Comparison of ENCODE assay signal across 16 cellular contexts in genomic region chr15:89910891-89911626, GRCh38. TPM values are rescaled to one million over a fixed set of nuclear protein-coding genes. Genes with fewer than 3 reads are reported as not detected.
DNase-seq lines count a peak whose midpoint lies in the region; ATAC-seq and TF ChIP-seq lines count a peak whose summit lies in the region.
"Had no signal": no experiment of that assay in that cellular context is flagged by ENCODE, and none has a peak within 500 bp of the region (broad histone marks: within the 10 kb centered on the region; RNA-seq: fewer than 3 reads in every experiment).

No MANE protein-coding gene starts in this region.

- POLR2A ChIA-PET in A673 (lab: Charles Lee; ENCODE audit: low non-redundant PET), result no interaction called here
- POLR2A ChIA-PET in naive thymus-derived CD4-positive, alpha-beta T cell (lab: Charles Lee), result no interaction called here

- CTCF ChIA-PET in A673 (lab: Charles Lee), result no interaction called here
- CTCF ChIA-PET in naive thymus-derived CD4-positive, alpha-beta T cell (lab: Charles Lee), result interaction anchor here (1.0 kb wide), 1 partner anchor 13 kb away, joined by 6 read pairs; no protein-coding TSS in a partner anchor

- H3K4me1 Mint-ChIP-seq in brain, result peaks cover 28% of the 10 kb centered on the region
- H3K4me1 Mint-ChIP-seq in naive thymus-derived CD4-positive, alpha-beta T cell, result peaks cover 0 to 9% (median 0%) of the 10 kb centered on the region in 7 donors

- TF ChIP-seq CTCF in A673 (conservative IDR thresholded peaks at IDR 0.05; ENCODE audit: low read depth, low read length) (no peak), brain (conservative IDR thresholded peaks at IDR 0.05) (no peak), colonic mucosa (IDR thresholded peaks at IDR 0.05) (no peak), prostate gland (IDR thresholded peaks at IDR 0.05) (no peak)

- peaks cover 5% of the 10 kb centered on the region for H3K36me3 Mint-ChIP-seq in brain
- H3K36me3 Mint-ChIP-seq in naive thymus-derived CD4-positive, alpha-beta T cell, result no peaks in the 10 kb centered on the region
- H3K36me3 Mint-ChIP-seq: activated naive CD8-positive, alpha-beta T cell treated with anti-CD3 and anti-CD28 coated beads, Interleukin-2, amount 10 ng/mL, durations not matched to agents 7 days and 5 days had no signal

- peak overlapping the region; percentile 71 to 79 (median 75) for H3K27ac Mint-ChIP-seq in brain
- no peak overlapping the region for H3K27ac Mint-ChIP-seq in naive thymus-derived CD4-positive, alpha-beta T cell
- H3K27ac Mint-ChIP-seq: activated naive CD8-positive, alpha-beta T cell treated with anti-CD3 and anti-CD28 coated beads, Interleukin-2, amount 10 ng/mL, durations not matched to agents 7 days and 5 days had no signal

- H3K4me3 ChIP-seq in A673 (ENCODE audit: low read depth, low read length, poor library complexity, severe bottlenecking) (no peak overlapping the region), colonic mucosa (no peak overlapping the region), prostate gland (no peak overlapping the region)
- no peak overlapping the region for H3K4me3 ChIP-seq in naive thymus-derived CD4-positive, alpha-beta T cell (ENCODE audit: low read length)

- peaks cover 3% of the 10 kb centered on the region for H3K27me3 Mint-ChIP-seq in brain
- H3K27me3 Mint-ChIP-seq in naive thymus-derived CD4-positive, alpha-beta T cell, result peaks cover 35 to 45% (median 39%) of the 10 kb centered on the region in 5 donors

- intact Hi-C loops in A673 (cut with micrococcal nuclease; ENCODE audit: unreplicated experiment) (no loop called here), colonic mucosa (cut with DNase I) (loop anchor here (5.0 kb wide), 1 partner anchor 46 kb away; no protein-coding TSS in a partner anchor), prostate gland (cut with DNase I) (no loop called here)
- intact Hi-C loops in naive thymus-derived CD4-positive, alpha-beta T cell (cut with micrococcal nuclease), result no loop called here

- H3K4me3 Mint-ChIP-seq in brain, result peak overlapping the region; percentile 84 to 90 (median 89)
- H3K4me3 Mint-ChIP-seq in naive thymus-derived CD4-positive, alpha-beta T cell, result peak overlapping the region in 6 of 10 donors; percentile 5 to 63 (median 34)
- H3K4me3 Mint-ChIP-seq: activated naive CD8-positive, alpha-beta T cell treated with anti-CD3 and anti-CD28 coated beads, Interleukin-2, amount 10 ng/mL, durations not matched to agents 7 days and 5 days had no signal

- H3K27ac ChIP-seq in A673 (ENCODE audit: low read depth, low read length, poor library complexity, severe bottlenecking), result no peak overlapping the region
- H3K27ac ChIP-seq in naive thymus-derived CD4-positive, alpha-beta T cell (ENCODE audit: low read depth, low read length), result no peak overlapping the region
- H3K27ac ChIP-seq in colonic mucosa, result no peak overlapping the region
- H3K27ac ChIP-seq in prostate gland, result peak overlapping the region in 1 of 2 donors; percentile 87

- 85% methylated on average over 6 of the region's 6 CpGs for WGBS in prostate gland

- no peaks in the 10 kb centered on the region for H3K9me3 Mint-ChIP-seq in brain
- no peaks in the 10 kb centered on the region for H3K9me3 Mint-ChIP-seq in naive thymus-derived CD4-positive, alpha-beta T cell
- H3K9me3 Mint-ChIP-seq: activated naive CD8-positive, alpha-beta T cell treated with anti-CD3 and anti-CD28 coated beads, Interleukin-2, amount 10 ng/mL, durations not matched to agents 7 days and 5 days had no signal

- TF ChIP-seq POLR2A in prostate gland (IDR thresholded peaks at IDR 0.05), result no peak

- H3K4me1 ChIP-seq in A673 (ENCODE audit: insufficient read depth, low read length, poor library complexity, severe bottlenecking) (peaks cover 7% of the 10 kb centered on the region), colonic mucosa (no peaks in the 10 kb centered on the region), prostate gland (replicated peaks) (no peaks in the 10 kb centered on the region)
- H3K4me1 ChIP-seq in naive thymus-derived CD4-positive, alpha-beta T cell (ENCODE audit: control insufficient read depth in 2 of 2, insufficient read depth in 2 of 2, low read length in 2 of 2), result peaks cover 0 to 5% of the 10 kb centered on the region in 2 donors

- H3K36me3 ChIP-seq in A673 (ENCODE audit: insufficient read depth, low read length, poor library complexity, severe bottlenecking), result no peaks in the 10 kb centered on the region
- no peaks in the 10 kb centered on the region for H3K36me3 ChIP-seq in naive thymus-derived CD4-positive, alpha-beta T cell (ENCODE audit: control insufficient read depth in 2 of 3, insufficient read depth in 3 of 3, low read length in 3 of 3)
- no peaks in the 10 kb centered on the region for H3K36me3 ChIP-seq in colonic mucosa
- no peaks in the 10 kb centered on the region for H3K36me3 ChIP-seq in prostate gland

- in situ Hi-C loops in KBM-7 (cut with MboI; ENCODE audit: low pct_unique_long_range_greater_than_20kb, low sequenced_read_pairs), result loop anchor here (25.0 kb wide), 1 partner anchor 176 kb away; no protein-coding TSS in a partner anchor

- peak overlapping the region in 1 of 2 donors; percentile 76 for H3K9ac ChIP-seq in colonic mucosa (ENCODE audit: low read depth in 2 of 2, low read length in 2 of 2)

- H3K27me3 ChIP-seq in A673 (replicated peaks; ENCODE audit: insufficient read depth, low read depth, low read length, poor library complexity) (no peaks in the 10 kb centered on the region), colonic mucosa (no peaks in the 10 kb centered on the region), prostate gland (replicated peaks; ENCODE audit: insufficient read depth) (no peaks in the 10 kb centered on the region)
- peaks cover 4 to 5% of the 10 kb centered on the region in 2 donors for H3K27me3 ChIP-seq in naive thymus-derived CD4-positive, alpha-beta T cell (ENCODE audit: control insufficient read depth in 2 of 2, insufficient read depth in 2 of 2, low read length in 2 of 2)

- peak; percentile 37 for ATAC-seq in naive thymus-derived CD4-positive, alpha-beta T cell
- no peak for ATAC-seq in HG03521 (IDR thresholded peaks at IDR 0.05; ENCODE audit: unreplicated experiment)

- DNase-seq in A673 (ENCODE audit: low spot score), result no peak
- DNase-seq in KBM-7, result peak; percentile 28
- DNase-seq in naive thymus-derived CD4-positive, alpha-beta T cell, result no peak
- DNase-seq in colonic mucosa, result no peak
- no peak for DNase-seq in prostate gland (ENCODE audit: low spot score)
- no peak for DNase-seq in HCEC 1CT
- DNase-seq: activated CD4-positive, alpha-beta T cell treated with anti-CD3 and anti-CD28 coated beads for 1 hour; activated CD8-positive, alpha-beta memory T cell treated with anti-CD3 and anti-CD28 coated beads, Interleukin-2, amount 50 U/mL, for 48 hours; activated naive CD8-positive, alpha-beta T cell treated with anti-CD3 and anti-CD28 coated beads, Interleukin-2, amount 10 ng/mL, durations not matched to agents 7 days and 5 days; DMS79 treated with DMSO at 0.1 percent for 48 hours; NCI-H187 treated with DMSO at 0.1 percent for 48 hours; NCI-H748 treated with DMSO at 0.1 percent for 48 hours; stimulated activated CD4-positive, alpha-beta T cell treated with anti-CD3 and anti-CD28 coated beads, Interleukin-2, amount 100 ng/mL, for 24 hours; trophoblast cell had no signal

- H3K9me3 ChIP-seq in A673 (ENCODE audit: low read depth, low read length, poor library complexity, severe bottlenecking), result no peaks in the 10 kb centered on the region
- H3K9me3 ChIP-seq in naive thymus-derived CD4-positive, alpha-beta T cell (ENCODE audit: control insufficient read depth in 2 of 3, low read length in 3 of 3), result no peaks in the 10 kb centered on the region
- H3K9me3 ChIP-seq in colonic mucosa, result no peaks in the 10 kb centered on the region
- H3K9me3 ChIP-seq in prostate gland, result no peaks in the 10 kb centered on the region

- TSS peak; percentile 54 for BruUV-seq in A673 (replicated peaks; lab: Mats Ljungman, UMichigan)

RNA-seq across cellular contexts. Expression of gene ARPIN, which starts 1.7 kb away (rescaled TPM):
- 5.6 and 5.9 TPM in 2 replicates for total RNA-seq in A673 (2021)
- polyA plus RNA-seq in brain (ENCODE audit: insufficient read depth, low read depth, low replicate concordance), result 6.3 TPM
- 1 to 10 TPM in 1 of 5 experiments, under 1 TPM in 3, not detected in 1; 0.08 to 1.1 (median 0.31) TPM for total RNA-seq in naive thymus-derived CD4-positive, alpha-beta T cell
- polyA plus RNA-seq in naive thymus-derived CD4-positive, alpha-beta T cell, result not detected
- 10 to 100 TPM; 31.7 to 36.7 TPM for total RNA-seq in colonic mucosa
- 10 to 100 TPM; 18.7 to 39.5 TPM for total RNA-seq in prostate gland

RNA-seq across cellular contexts. Expression of gene AP3S2, which starts 17.3 kb away (rescaled TPM):
- total RNA-seq in A673 (2021) (32.0 and 35.2 TPM in 2 replicates), colonic mucosa (10 to 100 TPM; 44.5 to 48.6 TPM), prostate gland (10 to 100 TPM; 43.7 to 44.7 TPM)
- polyA plus RNA-seq in brain (ENCODE audit: insufficient read depth, low read depth, low replicate concordance), result 34.1 TPM
- 10 to 100 TPM; 24.3 to 31.7 (median 28.4) TPM for total RNA-seq in naive thymus-derived CD4-positive, alpha-beta T cell
- 10 to 100 TPM; 29.8 to 32.8 TPM for polyA plus RNA-seq in naive thymus-derived CD4-positive, alpha-beta T cell

Comparison
In these comparisons a context has a peak if more than half of its experiments do, and no peak if none do; other contexts are left out.
1. H3K27ac Mint-ChIP-seq: peak in brain (5 of 5); none in naive thymus-derived CD4-positive, alpha-beta T cell (0 of 9).